Comparison of ENCODE assay signal across 21 cellular contexts in the genomic region with DNA sequence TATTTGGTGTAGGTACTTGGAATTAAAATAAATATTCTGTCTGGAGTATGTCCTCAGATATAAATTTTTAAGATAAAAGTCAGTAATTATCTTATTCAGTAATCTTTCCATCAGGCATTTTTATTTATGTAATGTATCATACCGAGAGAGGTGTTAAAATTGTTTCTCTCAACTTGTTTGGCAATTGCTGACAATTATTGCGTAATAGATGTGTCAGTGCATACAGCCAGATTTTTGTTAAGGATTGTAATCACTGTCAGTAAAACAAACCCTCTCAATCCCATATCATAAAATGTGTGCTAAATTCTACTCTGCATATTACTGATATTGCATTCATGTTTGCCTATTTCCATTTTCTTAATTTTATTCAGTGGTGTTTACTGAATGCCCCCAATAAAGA.
DNase-seq lines count a peak whose midpoint lies in the region; ATAC-seq, FAIRE-seq and TF ChIP-seq lines count a peak whose summit lies in the region.
"Had no signal": no experiment of that assay in that cellular context is flagged by ENCODE, and none has a peak within 500 bp of the region (broad histone marks: within the 10 kb centered on the region; RNA-seq: fewer than 3 reads in every experiment).

No MANE protein-coding gene starts in this region.

- TF ChIP-seq CTCF in MCF 10A (IDR thresholded peaks at IDR 0.05; ENCODE audit: unreplicated experiment): no peak
- no peak for TF ChIP-seq CTCF in breast epithelium (IDR thresholded peaks at IDR 0.05)
- no peak for TF ChIP-seq CTCF in NB4 (IDR thresholded peaks at IDR 0.05; ENCODE audit: low read depth, low read length)
- no peak for TF ChIP-seq CTCF in bronchial epithelial cell (IDR thresholded peaks at IDR 0.05; ENCODE audit: insufficient read depth, low read length, severe bottlenecking)

- H3K36me3 Mint-ChIP-seq in MCF 10A (ENCODE audit: insufficient read depth, unreplicated experiment): no peaks in the 10 kb centered on the region
- H3K36me3 Mint-ChIP-seq: CD4-positive, CD25-positive, alpha-beta regulatory T cell had no signal

- H3K27me3 ChIP-seq in breast epithelium (no peaks in the 10 kb centered on the region), bronchial epithelial cell (ENCODE audit: control insufficient read depth, insufficient read depth, low read length) (no peaks in the 10 kb centered on the region)

- H3K4me3 ChIP-seq in breast epithelium (no peak overlapping the region), NB4 (ENCODE audit: low read depth, low read length) (no peak overlapping the region), bronchial epithelial cell (ENCODE audit: low read depth, low read length) (no peak overlapping the region)

- no TSS peak for BruUV-seq in MCF 10A (replicated peaks; lab: Mats Ljungman, UMichigan)

- no peak overlapping the region for H3K27ac ChIP-seq in breast epithelium

- CTCF ChIA-PET in MCF 10A (lab: Yijun Ruan, JAX): interaction anchor here (0.6 kb wide), 1 partner anchor 532 kb away, joined by 3 read pairs; no protein-coding TSS in a partner anchor

- H3K4me3 Mint-ChIP-seq in MCF 10A (ENCODE audit: unreplicated experiment): no peak overlapping the region
- H3K4me3 Mint-ChIP-seq: B cell; CD4-positive, CD25-positive, alpha-beta regulatory T cell had no signal

- H3K9me3 ChIP-seq in breast epithelium: no peaks in the 10 kb centered on the region
- H3K9me3 ChIP-seq: SK-N-SH had no signal

- POLR2A ChIA-PET in MCF 10A (lab: Yijun Ruan, JAX): no interaction called here

- ATAC-seq in left cardiac atrium: no peak
- ATAC-seq: PC-3 had no signal

- TF ChIP-seq POLR2A in breast epithelium (IDR thresholded peaks at IDR 0.05): no peak
- no peak for TF ChIP-seq POLR2A in NB4 (IDR thresholded peaks at IDR 0.05; ENCODE audit: extremely low read depth, insufficient read length)

- H3K36me3 ChIP-seq in breast epithelium (no peaks in the 10 kb centered on the region), bronchial epithelial cell (ENCODE audit: control insufficient read depth, insufficient read depth, low read length) (no peaks in the 10 kb centered on the region)

- DNase-seq in MCF 10A (ENCODE audit: unreplicated experiment) (peak; percentile 55), breast epithelium (ENCODE audit: low spot score in 2 of 2) (no peak), NB4 (ENCODE audit: low read depth) (peak; percentile 34), bronchial epithelial cell (ENCODE audit: low read depth) (peak; percentile 25), iris pigment epithelial cell (ENCODE audit: low read depth) (peak; percentile 7), amygdala (lab: John Stamatoyannopoulos, UW) (no peak), NCI-H1105 (lab: John Stamatoyannopoulos, UW) (no peak), left cardiac atrium (no peak)
- DNase-seq: CD4-positive, CD25-positive, alpha-beta regulatory T cell; DMS79; GOT3; KBM-7; NCI-H1417 treated with DMSO at 0.1 percent for 48 hours; NCI-H187; NCI-H446; NCI-H526 treated with DMSO at 0.1 percent for 48 hours; PC-3; SHP77; SK-N-SH had no signal

- H3K4me1 ChIP-seq in breast epithelium: no peaks in the 10 kb centered on the region

- intact Hi-C loops in MCF 10A (cut with micrococcal nuclease) (no loop called here), breast epithelium (cut with DNase I; ENCODE audit: low total_unique reads) (no loop called here), left cardiac atrium (cut with DNase I) (no loop called here)

- peaks cover under 1% of the 10 kb centered on the region for H3K9me3 Mint-ChIP-seq in MCF 10A (ENCODE audit: unreplicated experiment)

- peaks cover 67% of the 10 kb centered on the region for H3K27me3 Mint-ChIP-seq in MCF 10A (ENCODE audit: insufficient read depth, unreplicated experiment)
- H3K27me3 Mint-ChIP-seq: B cell; CD4-positive, CD25-positive, alpha-beta regulatory T cell had no signal

- H3K27ac Mint-ChIP-seq in MCF 10A (ENCODE audit: low read depth, unreplicated experiment): no peak overlapping the region
- H3K27ac Mint-ChIP-seq: B cell; CD4-positive, CD25-positive, alpha-beta regulatory T cell had no signal

- H3K4me1 Mint-ChIP-seq in MCF 10A (ENCODE audit: insufficient read depth, unreplicated experiment): no peaks in the 10 kb centered on the region
- H3K4me1 Mint-ChIP-seq: B cell; CD4-positive, CD25-positive, alpha-beta regulatory T cell had no signal

- FAIRE-seq in bronchial epithelial cell (lab: Jason Lieb, UNC): no peak
- FAIRE-seq: GM19239 had no signal

Comparison
In these comparisons a context has a peak if more than half of its experiments do, and no peak if none do; other contexts are left out.
1. DNase-seq: peak in MCF 10A (single experiment), NB4 (single experiment), bronchial epithelial cell (single experiment) and iris pigment epithelial cell (single experiment); none in breast epithelium (0 of 2), amygdala (0 of 56), NCI-H1105 (single experiment) and left cardiac atrium (single experiment).